ENCODE assay signal across 10 cellular contexts in the genomic region with DNA sequence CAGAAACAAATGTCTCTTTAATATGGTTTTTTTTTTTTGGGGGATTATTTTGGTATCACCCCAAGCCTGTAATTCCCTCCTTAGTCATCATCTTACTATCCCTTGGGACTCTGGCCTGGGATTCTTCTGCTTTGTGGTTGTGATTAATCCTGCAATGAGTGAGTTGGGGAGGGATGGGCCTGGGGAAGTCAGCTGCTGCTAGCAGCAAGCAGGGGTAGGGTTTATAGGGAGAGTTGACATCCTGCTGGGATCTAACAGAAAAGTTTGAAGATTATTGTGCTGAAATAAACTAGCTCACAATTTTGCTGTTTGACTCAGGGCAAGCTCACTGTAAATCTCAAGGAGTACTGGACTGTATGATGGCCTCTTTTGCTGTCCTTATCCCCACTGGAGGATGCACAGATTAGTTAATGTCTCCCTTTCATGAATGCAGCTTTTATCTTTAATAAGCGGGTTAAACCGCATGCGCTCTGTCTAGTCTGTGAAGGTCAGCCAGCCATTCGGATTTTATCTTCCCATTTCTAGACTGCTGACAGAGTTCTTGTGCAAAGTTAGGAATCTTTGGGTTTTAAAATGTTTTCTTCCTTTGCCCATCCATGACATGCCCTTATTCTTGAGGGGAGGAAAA.
A peak's percentile ranks its signal among the peaks of the same experiment; 100 is the strongest.
DNase-seq lines count a peak whose midpoint lies in the region; ATAC-seq and TF ChIP-seq lines count a peak whose summit lies in the region.
"Had no signal": no experiment of that assay in that cellular context is flagged by ENCODE, and none has a peak within 500 bp of the region (broad histone marks: within the 10 kb centered on the region; RNA-seq: fewer than 3 reads in every experiment).

No MANE protein-coding gene starts in this region.

- H3K4me3 ChIP-seq in fibroblast of mammary gland (ENCODE audit: control insufficient read depth, low read depth, low read length) (no peak overlapping the region), skeletal muscle cell (ENCODE audit: low read depth, low read length) (no peak overlapping the region)

- ATAC-seq in HG03521 (IDR thresholded peaks at IDR 0.05; ENCODE audit: unreplicated experiment), result no peak
- ATAC-seq: Panc1 had no signal

- peak; percentile 12 for DNase-seq in NCI-H2107 treated with DMSO at 0.1 percent for 48 hours (lab: John Stamatoyannopoulos, UW; ENCODE audit: unreplicated experiment)
- DNase-seq in NCI-H2107 (lab: John Stamatoyannopoulos, UW), result no peak
- peak; percentile 21 for DNase-seq in SK-N-DZ (ENCODE audit: low spot score)
- DNase-seq in fibroblast of mammary gland (ENCODE audit: low read depth), result peak; percentile 98
- DNase-seq in skeletal muscle cell (ENCODE audit: low read depth), result peak; percentile 97
- DNase-seq in activated CD4-positive, alpha-beta T cell treated with anti-CD3 and anti-CD28 coated beads, Interleukin-2, amount 50 U/mL, for 1 hour, result no peak
- no peak for DNase-seq in GM13976 (ENCODE audit: low spot score)
- DNase-seq: stimulated activated CD4-positive, alpha-beta T cell treated with anti-CD3 and anti-CD28 coated beads, Interleukin-1b, Interleukin-23, amount 100 ng/mL, for 48 hours had no signal

- in situ Hi-C loops in GM13976 (cut with MboI; ENCODE audit: low sequenced_read_pairs, unreplicated experiment), result loop anchor here (10.0 kb wide), 1 partner anchor 74 kb away; no protein-coding TSS in a partner anchor

- TF ChIP-seq CTCF in fibroblast of mammary gland (conservative IDR thresholded peaks at IDR 0.05; ENCODE audit: control insufficient read depth, insufficient read depth, low read depth, low read length) (no peak), GM13976 (IDR thresholded peaks at IDR 0.05; ENCODE audit: borderline replicate concordance, control extremely low read depth, extremely low read depth, insufficient read depth, missing control alignments) (no peak)

Comparison
In these comparisons a context has a peak if more than half of its experiments do, and no peak if none do; other contexts are left out.
1. DNase-seq: peak in NCI-H2107 treated with DMSO at 0.1 percent for 48 hours (single experiment), SK-N-DZ (single experiment), fibroblast of mammary gland (single experiment) and skeletal muscle cell (single experiment); none in NCI-H2107 (single experiment), activated CD4-positive, alpha-beta T cell treated with anti-CD3 and anti-CD28 coated beads, Interleukin-2, amount 50 U/mL, for 1 hour (single experiment) and GM13976 (single experiment).